In genomic region chr3:10008588-10009344, GRCh38 we compare ENCODE assay signal across 9 cellular contexts. TPM values are rescaled to one million over a fixed set of nuclear protein-coding genes. Genes with fewer than 3 reads are reported as not detected.
A peak's percentile ranks its signal among the peaks of the same experiment; 100 is the strongest.
DNase-seq lines count a peak whose midpoint lies in the region; ATAC-seq, FAIRE-seq and TF ChIP-seq lines count a peak whose summit lies in the region.
"Had no signal": no experiment of that assay in that cellular context is flagged by ENCODE, and none has a peak within 500 bp of the region (broad histone marks: within the 10 kb centered on the region; RNA-seq: fewer than 3 reads in every experiment).

No MANE protein-coding gene starts in this region.

- no TSS peak for BruUV-seq in endothelial cell of umbilical vein (replicated peaks; lab: Mats Ljungman, UMichigan)

- no peaks in the 10 kb centered on the region for H3K79me2 ChIP-seq in endothelial cell of umbilical vein (ENCODE audit: control insufficient read depth, insufficient read depth, low read length)

- H2AFZ ChIP-seq in endothelial cell of umbilical vein (ENCODE audit: low read depth, low read length) = peak overlapping the region; percentile 72

- no peaks in the 10 kb centered on the region for H4K20me1 ChIP-seq in endothelial cell of umbilical vein (replicated peaks; ENCODE audit: control insufficient read depth, extremely low read depth, insufficient read depth, low read length)

- intact Hi-C loops in endothelial cell of umbilical vein (cut with micrococcal nuclease) = no loop called here

- CTCF ChIA-PET in endothelial cell of umbilical vein (lab: Charles Lee) = no interaction called here

- H3K4me2 ChIP-seq in endothelial cell of umbilical vein (ENCODE audit: insufficient read depth, low read length) = peak overlapping the region; percentile 65

- peak; percentile 87 for FAIRE-seq in endothelial cell of umbilical vein (lab: Jason Lieb, UNC)
- FAIRE-seq: A204.1 had no signal

- no peak for TF ChIP-seq CTCF in endothelial cell of umbilical vein (IDR thresholded peaks at IDR 0.05; ENCODE audit: extremely low read depth in 1 of 2, insufficient read depth in 1 of 2, low read depth in 1 of 2, low read length in 2 of 2)

- dilution Hi-C loops in endothelial cell of umbilical vein (cut with MboI; ENCODE audit: extremely low pct_ligation_motif_present, low sequenced_read_pairs) = no loop called here

- H3K27me3 ChIP-seq in endothelial cell of umbilical vein (ENCODE audit: control insufficient read depth in 2 of 2, insufficient read depth in 2 of 2, low read length in 2 of 2) = no peaks in the 10 kb centered on the region

- H3K9ac ChIP-seq in endothelial cell of umbilical vein (replicated peaks; ENCODE audit: extremely low read depth, insufficient read depth, low read length) = no peak overlapping the region

- ATAC-seq in HG02973 (IDR thresholded peaks at IDR 0.05; ENCODE audit: unreplicated experiment) = peak; percentile 69

- no peak overlapping the region for H3K27ac ChIP-seq in endothelial cell of umbilical vein (ENCODE audit: insufficient read depth, low read depth, low read length)

- no peaks in the 10 kb centered on the region for H3K36me3 ChIP-seq in endothelial cell of umbilical vein (ENCODE audit: control insufficient read depth in 2 of 2, extremely low read depth in 1 of 2, insufficient read depth in 2 of 2, low read length in 2 of 2)

- POLR2A ChIA-PET in endothelial cell of umbilical vein (lab: Charles Lee) = no interaction called here

- DNase-seq in DMS79 treated with DMSO at 0.1 percent for 48 hours (lab: John Stamatoyannopoulos, UW) = peak; percentile 32
- DNase-seq in DMS79 (lab: John Stamatoyannopoulos, UW) = no peak
- peak; percentile 28 to 38 for DNase-seq in NOMO-1 (lab: John Stamatoyannopoulos, UW; ENCODE audit: unreplicated experiment in 2 of 2)
- DNase-seq in activated T-cell treated with anti-CD3 and anti-CD28 coated beads for 1 hour (ENCODE audit: low read depth) = peak; percentile 60
- peak; percentile 72 for DNase-seq in endothelial cell of umbilical vein (ENCODE audit: low read depth, low spot score)
- peak; percentile 75 for DNase-seq in midbrain (lab: John Stamatoyannopoulos, UW)
- DNase-seq in stimulated activated CD8-positive, alpha-beta memory T cell treated with anti-CD3 and anti-CD28 coated beads, Interleukin-15, amount 100 ng/mL, for 4 hours (ENCODE audit: low read depth in 2 of 2) = peak; percentile 33 to 37

- no peaks in the 10 kb centered on the region for H3K9me1 ChIP-seq in endothelial cell of umbilical vein (replicated peaks; ENCODE audit: control insufficient read depth, extremely low read depth, insufficient read depth, low read length)

- H3K4me1 ChIP-seq in endothelial cell of umbilical vein (ENCODE audit: control insufficient read depth, extremely low read depth, insufficient read depth, low read length) = peaks cover 12% of the 10 kb centered on the region

- peak; percentile 28 for TF ChIP-seq POLR2A in endothelial cell of umbilical vein (IDR thresholded peaks at IDR 0.05; ENCODE audit: low read depth, low read length)

- H3K4me3 ChIP-seq in endothelial cell of umbilical vein (replicated peaks in 1 of 3; ENCODE audit: insufficient read depth in 1 of 3, low read depth in 1 of 3, low read length in 3 of 3) = peak overlapping the region in 2 of 3 experiments; percentile 6 to 44

- H3K9me3 ChIP-seq in endothelial cell of umbilical vein (replicated peaks; ENCODE audit: control insufficient read depth, insufficient read depth, low read length) = no peaks in the 10 kb centered on the region

TF ChIP-seq in endothelial cell of umbilical vein, 7 proteins besides CTCF, POLR2A, EP300 and RAD21:
- TF ChIP-seq GATA2 (IDR thresholded peaks at IDR 0.05; ENCODE audit: insufficient read depth, insufficient read length, low read depth, low read length) (no peak), POLR2AphosphoS5 (IDR thresholded peaks at IDR 0.05; ENCODE audit: insufficient read depth, low read depth, low read length) (no peak), MYC (IDR thresholded peaks at IDR 0.05; ENCODE audit: low read depth, low read length) (no peak), EZH2 (IDR thresholded peaks at IDR 0.05; ENCODE audit: borderline replicate concordance, low read depth, low read length, severe bottlenecking) (no peak), JUN (IDR thresholded peaks at IDR 0.05; ENCODE audit: borderline replicate concordance, insufficient read depth, insufficient read length, low read depth) (no peak), MAX (IDR thresholded peaks at IDR 0.05; ENCODE audit: insufficient read depth, insufficient read length) (no peak), FOS (IDR thresholded peaks at IDR 0.05; ENCODE audit: borderline replicate concordance, insufficient read depth, low read length) (no peak)

RNA-seq across cellular contexts. Expression of gene FANCD2, which starts 17.5 kb away (rescaled TPM):
- total RNA-seq in endothelial cell of umbilical vein = 23.4 and 26.8 TPM in 2 replicates
- 7.1 and 8.2 TPM in 2 replicates for polyA plus RNA-seq in endothelial cell of umbilical vein
- polyA plus RNA-seq in endothelial cell of umbilical vein (2011; cell fraction: cytosol; rRNA removed) = 8.8 and 10.8 TPM in 2 replicates
- 34.5 and 50.3 TPM in 2 replicates for polyA plus RNA-seq in endothelial cell of umbilical vein (2011; cell fraction: nucleus; rRNA removed)
- polyA plus RNA-seq in endothelial cell of umbilical vein (2012) = 6.7 and 9.7 TPM in 2 replicates
- 15.1 and 17.3 TPM in 2 replicates for polyA minus RNA-seq in endothelial cell of umbilical vein
- 35.7 TPM for polyA minus RNA-seq in endothelial cell of umbilical vein (2011; cell fraction: cytosol; rRNA and poly(A)+ RNA removed)
- polyA minus RNA-seq in endothelial cell of umbilical vein (2011; cell fraction: nucleus; rRNA and poly(A)+ RNA removed) = 19.6 and 30.8 TPM in 2 replicates

RNA-seq across cellular contexts. Expression of gene EMC3, which starts 22.1 kb away (rescaled TPM):
- total RNA-seq in endothelial cell of umbilical vein = 63.7 and 69.9 TPM in 2 replicates
- 124 and 129 TPM in 2 replicates for polyA plus RNA-seq in endothelial cell of umbilical vein
- polyA plus RNA-seq in endothelial cell of umbilical vein (2011; cell fraction: cytosol; rRNA removed) = 111 and 126 TPM in 2 replicates
- polyA plus RNA-seq in endothelial cell of umbilical vein (2011; cell fraction: nucleus; rRNA removed) = 63.0 and 72.2 TPM in 2 replicates
- polyA plus RNA-seq in endothelial cell of umbilical vein (2012) = 79.4 and 86.0 TPM in 2 replicates
- polyA minus RNA-seq in endothelial cell of umbilical vein = 136 and 152 TPM in 2 replicates
- 20.1 TPM for polyA minus RNA-seq in endothelial cell of umbilical vein (2011; cell fraction: cytosol; rRNA and poly(A)+ RNA removed)
- polyA minus RNA-seq in endothelial cell of umbilical vein (2011; cell fraction: nucleus; rRNA and poly(A)+ RNA removed) = 18.4 and 32.5 TPM in 2 replicates

RNA-seq across cellular contexts. Expression of gene PRRT3, which starts 56.6 kb away (rescaled TPM):
- total RNA-seq in endothelial cell of umbilical vein = 1.5 and 2.5 TPM in 2 replicates
- 1.5 and 2.0 TPM in 2 replicates for polyA plus RNA-seq in endothelial cell of umbilical vein
- 1.4 and 1.6 TPM in 2 replicates for polyA plus RNA-seq in endothelial cell of umbilical vein (2011; cell fraction: cytosol; rRNA removed)
- 1.2 and 1.6 TPM in 2 replicates for polyA plus RNA-seq in endothelial cell of umbilical vein (2011; cell fraction: nucleus; rRNA removed)
- 1.2 and 1.3 TPM in 2 replicates for polyA plus RNA-seq in endothelial cell of umbilical vein (2012)
- polyA minus RNA-seq in endothelial cell of umbilical vein = 1.7 and 2.3 TPM in 2 replicates
- 0.31 TPM for polyA minus RNA-seq in endothelial cell of umbilical vein (2011; cell fraction: cytosol; rRNA and poly(A)+ RNA removed)
- polyA minus RNA-seq in endothelial cell of umbilical vein (2011; cell fraction: nucleus; rRNA and poly(A)+ RNA removed) = 1.1 and 1.2 TPM in 2 replicates
